In genomic region chr1:179663810-179664209, GRCh38 we compare ENCODE assay signal across 27 cellular contexts.
"Had no signal": no experiment of that assay in that cellular context is flagged by ENCODE, and none has a peak within 500 bp of the region (broad histone marks: within the 10 kb centered on the region; RNA-seq: fewer than 3 reads in every experiment).

No MANE protein-coding gene starts in this region.

- H3K36me3 ChIP-seq: adrenal gland, Peyer's patch, SJSA1 had no signal

- FAIRE-seq: astrocyte, bronchial epithelial cell, TTC549 had no signal

- H3K4me2 ChIP-seq: SK-N-SH had no signal

- H3K27me3 ChIP-seq: adrenal gland, Peyer's patch had no signal

- H3K9ac ChIP-seq: SK-N-SH had no signal

- H3K9me3 ChIP-seq: adrenal gland, Peyer's patch, SJSA1, SK-N-SH had no signal

- H3K4me1 ChIP-seq: adrenal gland, Peyer's patch, SJSA1 had no signal

- DNase-seq: activated CD4-positive, alpha-beta T cell treated with anti-CD3 and anti-CD28 coated beads for 36 hours; activated CD4-positive, alpha-beta T cell treated with anti-CD3 and anti-CD28 coated beads, Interleukin-2, amount 10 ng/mL, durations not matched to agents 7 days and 5 days; activated CD4-positive, alpha-beta T cell treated with anti-CD3 and anti-CD28 coated beads, Interleukin-2, amount 50 U/mL, for 48 hours; activated CD8-positive, alpha-beta T cell treated with anti-CD3 and anti-CD28 coated beads, Interleukin-2, amount 10 ng/mL, durations not matched to agents 7 days and 5 days; activated gamma-delta T cell treated with Interleukin-2 at 50 U/mL for 16 hours; activated naive CD4-positive, alpha-beta T cell treated with anti-CD3 and anti-CD28 coated beads for 36 hours; activated T-cell treated with anti-CD3 and anti-CD28 coated beads, Interleukin-2, amount 50 U/mL, for 24 hours; adrenal gland; caudate nucleus; NCI-H1105; NCI-H1417 treated with DMSO at 0.1 percent for 48 hours; NCI-H1694; NCI-H2029; NCI-H345; NCI-H510A; NCI-H526; NCI-H748 treated with DMSO at 0.1 percent for 48 hours; NK-92 treated with Interleukin-12 subunit alpha and Interleukin-12 subunit beta, amount 100 ng/mL, for 24 hours; PC-3; Peyer's patch; RPMI8226; SHP77 treated with DMSO at 0.1 percent for 48 hours; SK-N-SH had no signal

- H3K27ac ChIP-seq: adrenal gland, Peyer's patch, SJSA1 had no signal

- H3K4me3 ChIP-seq: adrenal gland, Peyer's patch, SJSA1 had no signal
